ENCODE assay signal across 8 cellular contexts in genomic region chrX:150574824-150575409, GRCh38. TPM values are rescaled to one million over a fixed set of nuclear protein-coding genes. Genes with fewer than 3 reads are reported as not detected.
DNase-seq lines count a peak whose midpoint lies in the region; ATAC-seq, FAIRE-seq and TF ChIP-seq lines count a peak whose summit lies in the region.

No MANE protein-coding gene starts in this region.

- H3K4me3 ChIP-seq in H1 (ENCODE audit: extremely low read depth in 1 of 4, insufficient read depth in 2 of 4, low read depth in 3 of 4, low read length in 4 of 4) (no peak overlapping the region), osteoblast (ENCODE audit: insufficient read depth, low read length) (no peak overlapping the region)

- no peak overlapping the region for H2BK12ac ChIP-seq in H1 (ENCODE audit: low read depth, low read length)

- H4K5ac ChIP-seq in H1 (ENCODE audit: insufficient read length, low read depth, low read length) = no peak overlapping the region

- no peak overlapping the region for H3K56ac ChIP-seq in H1 (replicated peaks; ENCODE audit: insufficient read length, low read depth, low read length)

- ATAC-seq in GM19467 (IDR thresholded peaks at IDR 0.05; ENCODE audit: unreplicated experiment) = peak; percentile 45
- ATAC-seq in HG03521 (IDR thresholded peaks at IDR 0.05; ENCODE audit: unreplicated experiment) = peak; percentile 53
- no peak for ATAC-seq in GM19023 (IDR thresholded peaks at IDR 0.05; ENCODE audit: unreplicated experiment)

- peaks cover 0 to 14% (median 10%) of the 10 kb centered on the region in 4 experiments; a peak in 4 of 7 replicates for H3K4me1 ChIP-seq in H1 (replicated peaks in 1 of 4; ENCODE audit: control insufficient read depth in 3 of 4, insufficient read depth in 4 of 4, low read length in 3 of 4)
- no peaks in the 10 kb centered on the region for H3K4me1 ChIP-seq in osteoblast (ENCODE audit: insufficient read depth, low read length)

- 0 out of 2 replicates have a peak overlapping the region, but pooled peaks have one; percentile 24 for H2AK5ac ChIP-seq in H1 (ENCODE audit: low read depth, low read length)

- 33% methylated on average over 9 of the region's 9 CpGs; no CpG with 5 or more reads in 1 of the 2 experiments for WGBS in H1 (ENCODE audit: extremely low coverage in 1 of 2, insufficient coverage in 1 of 2, insufficient read length in 1 of 2, insufficient replicate concordance in 2 of 2, low coverage in 1 of 2, low lambda C conversion rate in 2 of 2, missing lambda C conversion rate in 1 of 2), 2 experiments

- no peak overlapping the region for H2AFZ ChIP-seq in H1 (ENCODE audit: low read length)
- no peak overlapping the region for H2AFZ ChIP-seq in osteoblast (ENCODE audit: low read length)

- H3K79me1 ChIP-seq in H1 (ENCODE audit: low read depth, low read length) = no peaks in the 10 kb centered on the region; the same call in 1 of the 2 replicates

- H4K8ac ChIP-seq in H1 (ENCODE audit: extremely low read depth, insufficient read depth, low read length) = no peak overlapping the region

- TF ChIP-seq POLR2A in H1 (IDR thresholded peaks at IDR 0.05; ENCODE audit: control extremely low read depth in 1 of 2, low read depth in 2 of 2, low read length in 2 of 2) = no peak
- no peak for TF ChIP-seq POLR2A in H54 (IDR thresholded peaks at IDR 0.05; ENCODE audit: low read depth, low read length)

- CTCF ChIA-PET in H1 (lab: Charles Lee; ENCODE audit: partially characterized antibody) = interaction anchor here (0.8 to 2.0 kb wide), 6 partner anchors 12 to 87 kb away, joined by 3 to 7 read pairs (median 4); no protein-coding TSS in a partner anchor

- TF ChIP-seq EP300 in H1 (IDR thresholded peaks at IDR 0.05; ENCODE audit: borderline replicate concordance in 1 of 2, low read depth in 2 of 2, low read length in 2 of 2) = no peak

- H3K9ac ChIP-seq in H1 (replicated peaks in 1 of 4; ENCODE audit: extremely low read depth in 1 of 4, low read depth in 3 of 4, low read length in 3 of 4) = no peak overlapping the region

- no peak overlapping the region for H2BK120ac ChIP-seq in H1 (replicated peaks; ENCODE audit: low read depth, low read length)

- no peaks in the 10 kb centered on the region for H3K23me2 ChIP-seq in H1 (ENCODE audit: low read depth, low read length)

- no peak overlapping the region for H3K27ac ChIP-seq in H1 (ENCODE audit: low read depth, low read length)
- no peak overlapping the region for H3K27ac ChIP-seq in osteoblast (ENCODE audit: low read depth, low read length)

- FAIRE-seq in H1 (lab: Jason Lieb, UNC) (no peak), H54 (lab: Jason Lieb, UNC) (no peak)

- no peak for TF ChIP-seq CTCF in H1 (IDR thresholded peaks at IDR 0.05; ENCODE audit: control extremely low read depth in 1 of 3, insufficient read depth in 1 of 3, low read depth in 1 of 3, low read length in 3 of 3)
- no peak for TF ChIP-seq CTCF in osteoblast (IDR thresholded peaks at IDR 0.05; ENCODE audit: extremely low read depth, low read depth, low read length)

- no peaks in the 10 kb centered on the region for H4K20me1 ChIP-seq in H1 (replicated peaks in 1 of 2; ENCODE audit: control insufficient read depth in 1 of 2, insufficient read depth in 2 of 2, low read length in 2 of 2)
- peaks cover 6% of the 10 kb centered on the region for H4K20me1 ChIP-seq in osteoblast (ENCODE audit: insufficient read depth, low read length)

- H3K4me2 ChIP-seq in H1 (ENCODE audit: insufficient read depth in 1 of 2, low read depth in 2 of 2, low read length in 2 of 2) (peak overlapping the region; percentile 29 to 33; a peak in 3 of 4 replicates), osteoblast (ENCODE audit: insufficient read depth, low read length) (no peak overlapping the region)

- H2BK20ac ChIP-seq in H1 (ENCODE audit: low read length) = no peak overlapping the region

- no peak overlapping the region for H3K14ac ChIP-seq in H1 (ENCODE audit: insufficient read length)

- H2BK5ac ChIP-seq in H1 (ENCODE audit: low read depth, low read length) = no peak overlapping the region

- H3K9me3 ChIP-seq in H1 (ENCODE audit: insufficient read depth in 2 of 2, low read depth in 1 of 2, low read length in 1 of 2) = 0 out of 4 replicates have a peak, but pooled peaks cover 0 to 2% of the 10 kb centered on the region in 2 experiments
- no peaks in the 10 kb centered on the region for H3K9me3 ChIP-seq in osteoblast (ENCODE audit: low read depth, low read length)

- H2BK15ac ChIP-seq in H1 (ENCODE audit: low read length) = no peak overlapping the region

- no peak overlapping the region for H3K4ac ChIP-seq in H1 (replicated peaks; ENCODE audit: insufficient read length, low read depth, low read length)

- no peak overlapping the region for H3K18ac ChIP-seq in H1 (ENCODE audit: extremely low read depth, low read length)

- DNase-seq in EH (ENCODE audit: low read depth) = peak; percentile 12
- DNase-seq in H1 (ENCODE audit: low read depth in 1 of 2, low spot score in 2 of 2) = no peak
- no peak for DNase-seq in osteoblast (ENCODE audit: insufficient read length, low spot score, missing footprints)
- DNase-seq in NCI-H510A (lab: John Stamatoyannopoulos, UW) = no peak
- no peak for DNase-seq in H54 (ENCODE audit: insufficient read length, low spot score)

- H3K79me2 ChIP-seq in H1 (ENCODE audit: control insufficient read depth in 1 of 2, insufficient read depth in 2 of 2, low read length in 2 of 2) (peaks cover 0 to 31% of the 10 kb centered on the region in 2 experiments; a peak in 2 of 4 replicates), osteoblast (ENCODE audit: insufficient read depth, low read length) (peaks cover 72% of the 10 kb centered on the region)

- no peak overlapping the region for H3K23ac ChIP-seq in H1 (ENCODE audit: insufficient read length)

- POLR2A ChIA-PET in H1 (lab: Charles Lee; ENCODE audit: partially characterized antibody) = interaction anchor here (1.0 to 2.1 kb wide), 2 partner anchors 8 to 26 kb away, joined by 3 to 5 read pairs; no protein-coding TSS in a partner anchor

- TF ChIP-seq RAD21 in H1 (IDR thresholded peaks at IDR 0.05 in 1 of 2, conservative IDR thresholded peaks at IDR 0.05 in 1 of 2; ENCODE audit: low read depth in 2 of 2, low read length in 2 of 2) = no peak

- H3K27me3 ChIP-seq in H1 (replicated peaks in 1 of 4; ENCODE audit: control insufficient read depth in 3 of 4, extremely low read depth in 1 of 4, insufficient read depth in 3 of 4, low read length in 3 of 4) (no peaks in the 10 kb centered on the region), osteoblast (ENCODE audit: insufficient read depth, low read length) (no peaks in the 10 kb centered on the region)

- H4K91ac ChIP-seq in H1 (replicated peaks; ENCODE audit: insufficient read length, low read length) = no peak overlapping the region

- H3K36me3 ChIP-seq in H1 (ENCODE audit: control insufficient read depth in 2 of 4, insufficient read depth in 4 of 4, low read length in 3 of 4) = no peaks in the 10 kb centered on the region; a peak in 1 of 8 replicates
- H3K36me3 ChIP-seq in osteoblast (ENCODE audit: insufficient read depth, low read length) = no peaks in the 10 kb centered on the region

TF ChIP-seq in H1, 55 proteins besides CTCF, POLR2A, EP300 and RAD21:
- no peak for TF ChIP-seq JUND (IDR thresholded peaks at IDR 0.05; ENCODE audit: low read length)
- TF ChIP-seq KDM4A (IDR thresholded peaks at IDR 0.05; ENCODE audit: low read depth, low read length, severe bottlenecking) = no peak
- no peak for TF ChIP-seq TEAD4 (IDR thresholded peaks at IDR 0.05; ENCODE audit: low read depth, low read length)
- TF ChIP-seq EZH2 (IDR thresholded peaks at IDR 0.05; ENCODE audit: low read depth, low read length, severe bottlenecking) = no peak
- no peak for TF ChIP-seq RXRA (IDR thresholded peaks at IDR 0.05; ENCODE audit: insufficient read depth, low read depth, low read length)
- TF ChIP-seq SIX5 (IDR thresholded peaks at IDR 0.05; ENCODE audit: low read depth, low read length) = no peak
- TF ChIP-seq NRF1 (IDR thresholded peaks at IDR 0.05; ENCODE audit: low read depth, low read length) = no peak
- no peak for TF ChIP-seq EGR1 (IDR thresholded peaks at IDR 0.05; ENCODE audit: borderline replicate concordance, low read depth, low read length)
- no peak for TF ChIP-seq GTF2F1 (IDR thresholded peaks at IDR 0.05; ENCODE audit: borderline replicate concordance, low read depth, low read length)
- no peak for TF ChIP-seq TAF1 (IDR thresholded peaks at IDR 0.05; ENCODE audit: low read depth, low read length)

RNA-seq across cellular contexts. Expression of gene MTM1, which starts 6.5 kb away (rescaled TPM):
- total RNA-seq in H1 (2021; fragmentation: NEBNext Ultra II Directional; extraction: Animal tissue kit (Norgen Biotek cat#: 25700)) = 8.4 and 9.5 TPM in 2 replicates
- polyA plus RNA-seq in H1 (2011; rRNA removed) = 1.7 and 2.3 TPM in 2 replicates
- polyA plus RNA-seq in H1 (2011; cell fraction: cytosol; rRNA removed) = 3.2 TPM
- 2.3 TPM for polyA plus RNA-seq in H1 (2011; cell fraction: nucleus; rRNA removed)
- 3.3 to 8.4 TPM (median 4.5 TPM) in 4 replicates for polyA plus RNA-seq in H1 (2012, experiment 1 of 2)
- 0.30 TPM for polyA plus RNA-seq in H1 (2012, experiment 2 of 2)
- polyA plus RNA-seq in H1 (2013, experiment 1 of 2) = 3.2 TPM
- 3.3 TPM for polyA plus RNA-seq in H1 (2013, experiment 2 of 2)
- polyA minus RNA-seq in H1 (2011; rRNA and poly(A)+ RNA removed) = 4.7 and 8.4 TPM in 2 replicates
- 1.4 TPM for polyA minus RNA-seq in H1 (2011; cell fraction: cytosol; rRNA and poly(A)+ RNA removed)
- polyA minus RNA-seq in H1 (2011; cell fraction: nucleus; rRNA and poly(A)+ RNA removed) = 7.0 TPM
- 9.8 and 11.8 TPM in 2 replicates for total RNA-seq in osteoblast
